Comparison of ENCODE assay signal across 24 cellular contexts in the genomic region with DNA sequence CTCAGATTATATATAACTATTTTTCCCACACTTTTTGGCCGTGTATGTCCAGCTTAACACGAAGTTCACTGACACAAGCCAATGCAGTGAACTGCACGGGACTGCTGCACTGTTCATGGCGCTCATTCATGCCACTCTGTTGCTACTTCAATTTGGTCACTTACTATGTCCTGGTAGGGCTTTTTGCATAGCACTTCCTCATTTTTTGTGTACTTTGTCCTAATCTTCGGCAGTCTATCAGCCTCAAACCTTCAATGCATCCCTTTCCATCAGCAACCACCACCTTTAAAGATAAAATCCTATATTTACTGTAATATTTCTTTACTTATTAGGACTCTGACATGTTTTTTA. TPM values are rescaled to one million over a fixed set of nuclear protein-coding genes. Genes with fewer than 3 reads are reported as not detected.
DNase-seq lines count a peak whose midpoint lies in the region; ATAC-seq, FAIRE-seq and TF ChIP-seq lines count a peak whose summit lies in the region.
"Had no signal": no experiment of that assay in that cellular context is flagged by ENCODE, and none has a peak within 500 bp of the region (broad histone marks: within the 10 kb centered on the region; RNA-seq: fewer than 3 reads in every experiment).

No MANE protein-coding gene starts in this region.

- TF ChIP-seq RAD21 in HepG2 (CRISPR knock-in tag; IDR thresholded peaks at IDR 0.05), result no peak

- peak; percentile 29 to 74 (median 61) for ATAC-seq in right lobe of liver
- no peak for ATAC-seq in HepG2
- peak; percentile 77 for ATAC-seq in left lobe of liver
- no peak for ATAC-seq in HG02852 (IDR thresholded peaks at IDR 0.05; ENCODE audit: unreplicated experiment)
- no peak for ATAC-seq in HG02798 (IDR thresholded peaks at IDR 0.05; ENCODE audit: poor library complexity, unreplicated experiment)
- ATAC-seq: A549, HCT116, psoas muscle had no signal

- H3K9me3 ChIP-seq in right lobe of liver, result no peaks in the 10 kb centered on the region
- H3K9me3 ChIP-seq in HepG2 (ENCODE audit: low read length), result no peaks in the 10 kb centered on the region
- H3K9me3 ChIP-seq: A549, ascending aorta, BE2C, psoas muscle had no signal

- no peak overlapping the region for H3K9ac ChIP-seq in HepG2 (ENCODE audit: insufficient read depth, low read depth, low read length)

- no peak for TF ChIP-seq EP300 in HepG2 (IDR thresholded peaks at IDR 0.05; ENCODE audit: low read depth in 2 of 2, low read length in 2 of 2)
- no peak for TF ChIP-seq EP300 in HepG2 (CRISPR knock-in tag; IDR thresholded peaks at IDR 0.05; ENCODE audit: borderline replicate concordance)

- H2AFZ ChIP-seq in HepG2 (ENCODE audit: low read length), result no peak overlapping the region

- FAIRE-seq in HepG2 (lab: Jason Lieb, UNC), result no peak
- FAIRE-seq: A549, endometrium, kidney had no signal

- no peaks in the 10 kb centered on the region for H3K36me3 ChIP-seq in right lobe of liver
- no peaks in the 10 kb centered on the region for H3K36me3 ChIP-seq in HepG2 (replicated peaks in 1 of 2; ENCODE audit: control insufficient read depth in 1 of 2, insufficient read depth in 2 of 2, low read length in 2 of 2)
- H3K36me3 ChIP-seq: ascending aorta, BE2C had no signal

- TF ChIP-seq CTCF in right lobe of liver (IDR thresholded peaks at IDR 0.05) (no peak), HepG2 (CRISPR knock-in tag; IDR thresholded peaks at IDR 0.05) (no peak)

- POLR2A ChIA-PET in HepG2 (lab: Yijun Ruan, JAX), result no interaction called here

- H3K27ac ChIP-seq in right lobe of liver, result no peak overlapping the region
- no peak overlapping the region for H3K27ac ChIP-seq in HepG2 (ENCODE audit: extremely low read length, insufficient read depth, low read length)
- H3K27ac ChIP-seq: A549, ascending aorta, psoas muscle had no signal

- 0 out of 2 replicates have a peak, but pooled peaks cover 3% of the 10 kb centered on the region for H4K20me1 ChIP-seq in HepG2 (ENCODE audit: insufficient read depth, low read length)

- in situ Hi-C loops in HepG2 (cut with HindIII; ENCODE audit: extremely low pct_ligation_motif_present, low pct_unique_long_range_greater_than_20kb), result no loop called here

- H3K4me2 ChIP-seq in HepG2 (ENCODE audit: low read depth, low read length), result no peak overlapping the region
- H3K4me2 ChIP-seq: A549 had no signal

- peaks cover 0 to 15% (median 0%) of the 10 kb centered on the region in 4 donors for H3K4me1 ChIP-seq in right lobe of liver
- H3K4me1 ChIP-seq in HepG2 (ENCODE audit: insufficient read depth, low read length), result peaks cover 18% of the 10 kb centered on the region; the same call in 1 of the 2 replicates
- H3K4me1 ChIP-seq: ascending aorta, BE2C, psoas muscle had no signal

- no peak for DNase-seq in right lobe of liver
- DNase-seq in HepG2 (ENCODE audit: low spot score), result no peak
- peak; percentile 79 for DNase-seq in SKM-1 treated with dmso at 0.1 percent for 144 hours (lab: John Stamatoyannopoulos, UW; ENCODE audit: unreplicated experiment)
- no peak for DNase-seq in left lobe of liver (ENCODE audit: low spot score)
- no peak for DNase-seq in GM19240 (ENCODE audit: insufficient read length, low spot score)
- DNase-seq in NCI-H2227 treated with DMSO at 0.1 percent for 48 hours (lab: John Stamatoyannopoulos, UW), result no peak
- DNase-seq: activated CD4-positive, alpha-beta T cell treated with anti-CD3 and anti-CD28 coated beads, Interleukin-2, amount 50 U/mL, for 48 hours; activated CD8-positive, alpha-beta memory T cell treated with anti-CD3 and anti-CD28 coated beads, Interleukin-2, amount 50 U/mL, for 4 hours; activated naive CD8-positive, alpha-beta T cell treated with anti-CD3 and anti-CD28 coated beads for 36 hours; BE2C; central memory CD4-positive, alpha-beta T cell; DMS79; kidney; MM.1S; NCI-H1694 treated with DMSO at 0.1 percent for 48 hours; psoas muscle; T1000 had no signal

- H3K27me3 ChIP-seq in right lobe of liver (no peaks in the 10 kb centered on the region), HepG2 (ENCODE audit: control insufficient read depth in 1 of 2, insufficient read depth in 2 of 2, low read length in 2 of 2) (no peaks in the 10 kb centered on the region; a peak in 1 of 5 replicates)
- H3K27me3 ChIP-seq: ascending aorta, BE2C had no signal

- CTCF ChIA-PET in HepG2 (lab: Yijun Ruan, JAX; ENCODE audit: low intra/inter-chr PET ratio, low total read pairs), result no interaction called here

- intact Hi-C loops in right lobe of liver (cut with DNase I), result no loop called here
- intact Hi-C loops in HepG2 (cut with micrococcal nuclease; ENCODE audit: unreplicated experiment), result no loop called here

- BruUV-seq in HepG2 (replicated peaks; lab: Mats Ljungman, UMichigan), result no TSS peak

- H3K4me3 ChIP-seq in right lobe of liver (no peak overlapping the region), HepG2 (replicated peaks in 1 of 3; ENCODE audit: insufficient read depth in 1 of 3, low read depth in 2 of 3, low read length in 3 of 3) (no peak overlapping the region)
- H3K4me3 ChIP-seq: A549, ascending aorta, lung, psoas muscle had no signal

- TF ChIP-seq POLR2A in right lobe of liver (IDR thresholded peaks at IDR 0.05) (no peak), HepG2 (IDR thresholded peaks at IDR 0.05; ENCODE audit: insufficient read depth in 1 of 2, low read depth in 2 of 2, low read length in 2 of 2) (no peak)

- H3K79me2 ChIP-seq in HepG2 (ENCODE audit: insufficient read depth, low read length), result peaks cover 5% of the 10 kb centered on the region

- WGBS in right lobe of liver (ENCODE audit: insufficient coverage, low coverage, low lambda C conversion rate, missing lambda C conversion rate), result 51% methylated on average over 5 of the region's 5 CpGs
- 95% methylated on average over 5 of the region's 5 CpGs for WGBS in HepG2 (ENCODE audit: low lambda C conversion rate)

TF ChIP-seq in HepG2, 621 proteins besides CTCF, POLR2A, EP300 and RAD21:
- TF ChIP-seq ZXDC (CRISPR knock-in tag; IDR thresholded peaks at IDR 0.05) (no peak), NFYB (CRISPR knock-in tag; IDR thresholded peaks at IDR 0.05) (no peak)
- TF ChIP-seq, protein P1, sequence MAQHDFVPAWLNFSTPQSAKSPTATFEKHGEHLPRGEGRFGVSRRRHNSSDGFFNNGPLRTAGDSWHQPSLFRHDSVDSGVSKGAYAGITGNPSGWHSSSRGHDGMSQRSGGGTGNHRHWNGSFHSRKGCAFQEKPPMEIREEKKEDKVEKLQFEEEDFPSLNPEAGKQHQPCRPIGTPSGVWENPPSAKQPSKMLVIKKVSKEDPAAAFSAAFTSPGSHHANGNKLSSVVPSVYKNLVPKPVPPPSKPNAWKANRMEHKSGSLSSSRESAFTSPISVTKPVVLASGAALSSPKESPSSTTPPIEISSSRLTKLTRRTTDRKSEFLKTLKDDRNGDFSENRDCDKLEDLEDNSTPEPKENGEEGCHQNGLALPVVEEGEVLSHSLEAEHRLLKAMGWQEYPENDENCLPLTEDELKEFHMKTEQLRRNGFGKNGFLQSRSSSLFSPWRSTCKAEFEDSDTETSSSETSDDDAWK (CRISPR knock-in tag; IDR thresholded peaks at IDR 0.05), result no peak

RNA-seq across cellular contexts. Expression of gene ARHGAP32, which starts 18.7 kb away (rescaled TPM):
- 10 to 100 TPM in 3 of 6 experiments, 1 to 10 TPM in 3; 5.0 to 12.3 (median 10.0) TPM for total RNA-seq in right lobe of liver
- total RNA-seq in HepG2 (2016; rRNA removed; fragmentation: Illumina TruSeq; extraction: Trizol), result 6.3 and 8.3 TPM in 2 replicates
- total RNA-seq in HepG2 (2016; cell fraction: cytosol; rRNA removed; fragmentation: Illumina TruSeq; extraction: Trizol; ENCODE audit: low read depth), result 21.8 and 24.5 TPM in 2 replicates
- total RNA-seq in HepG2 (2016; cell fraction: insoluble cytoplasmic fraction; rRNA removed; fragmentation: Illumina TruSeq; extraction: Trizol), result 7.2 and 8.3 TPM in 2 replicates
- total RNA-seq in HepG2 (2016; cell fraction: membrane; rRNA removed; fragmentation: Illumina TruSeq; extraction: Trizol), result 9.4 and 10.7 TPM in 2 replicates
- 12.7 and 17.3 TPM in 2 replicates for total RNA-seq in HepG2 (2016; cell fraction: nucleus; rRNA removed; fragmentation: Illumina TruSeq; extraction: Trizol)
- polyA plus RNA-seq in HepG2 (2011; rRNA removed), result 6.6 and 8.2 TPM in 2 replicates
- 5.4 and 5.7 TPM in 2 replicates for polyA plus RNA-seq in HepG2 (2011; cell fraction: cytosol; rRNA removed)
- polyA plus RNA-seq in HepG2 (2011; cell fraction: nucleus; rRNA removed), result 11.8 and 12.2 TPM in 2 replicates
- 4.1 and 5.0 TPM in 2 replicates for polyA plus RNA-seq in HepG2 (2012)
- polyA plus RNA-seq in HepG2 (2016; cell fraction: cytosol; fragmentation: Illumina TruSeq; extraction: Trizol; ENCODE audit: low read depth), result 0.71 and 0.82 TPM in 2 replicates
- polyA plus RNA-seq in HepG2 (2016; cell fraction: insoluble cytoplasmic fraction; fragmentation: Illumina TruSeq; extraction: Trizol; ENCODE audit: low read depth), result 4.4 and 4.7 TPM in 2 replicates
- 1.1 TPM in 2 replicates for polyA plus RNA-seq in HepG2 (2016; cell fraction: membrane; fragmentation: Illumina TruSeq; extraction: Trizol; ENCODE audit: low read depth)
- 10.0 and 10.5 TPM in 2 replicates for polyA plus RNA-seq in HepG2 (2016; cell fraction: nucleus; fragmentation: Illumina TruSeq; extraction: Trizol; ENCODE audit: insufficient read depth, low read depth)
- polyA minus RNA-seq in HepG2 (2011; rRNA and poly(A)+ RNA removed; ENCODE audit: low replicate concordance), result 8.1 and 27.5 TPM in 2 replicates
- 12.5 and 12.9 TPM in 2 replicates for polyA minus RNA-seq in HepG2 (2011; cell fraction: cytosol; rRNA and poly(A)+ RNA removed)
- polyA minus RNA-seq in HepG2 (2011; cell fraction: nucleus; rRNA and poly(A)+ RNA removed), result 30.4 and 32.9 TPM in 2 replicates
- total RNA-seq in left lobe of liver, result 10.7 TPM

Comparison
In these comparisons a context has a peak if more than half of its experiments do, and no peak if none do; other contexts are left out.
1. ATAC-seq: peak in right lobe of liver (4 of 4) and left lobe of liver (single experiment); none in HepG2 (single experiment), HG02852 (single experiment) and HG02798 (single experiment).